ENCODE assay signal across 1 cellular context in the genomic region with DNA sequence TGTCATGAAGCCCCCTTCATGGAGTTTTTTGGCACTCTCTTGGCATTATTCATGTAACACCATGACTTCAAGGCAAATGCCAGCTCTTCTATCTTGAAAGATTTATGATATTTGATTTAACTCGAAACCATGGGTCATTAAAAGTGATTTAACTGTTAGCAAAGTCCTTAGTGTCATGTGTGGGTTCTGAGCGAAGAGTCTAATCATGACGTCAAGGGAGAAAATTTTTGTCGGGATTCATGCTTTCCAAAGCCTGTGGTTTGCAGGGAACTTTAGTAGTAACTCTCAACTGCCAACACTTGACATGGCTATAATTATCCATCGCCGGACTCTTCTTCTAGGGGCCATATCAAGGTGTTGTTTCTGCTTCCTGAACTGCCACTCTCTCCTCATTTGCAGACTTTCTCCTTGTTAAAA.
A peak's percentile ranks its signal among the peaks of the same experiment; 100 is the strongest.
TF ChIP-seq lines count a peak whose summit lies in the region.

No MANE protein-coding gene starts in this region.

TF ChIP-seq in HEK293, 187 proteins besides CTCF, POLR2A, EP300 and RAD21 (continued from another document and continues in another):
- TF ChIP-seq, protein P1, sequence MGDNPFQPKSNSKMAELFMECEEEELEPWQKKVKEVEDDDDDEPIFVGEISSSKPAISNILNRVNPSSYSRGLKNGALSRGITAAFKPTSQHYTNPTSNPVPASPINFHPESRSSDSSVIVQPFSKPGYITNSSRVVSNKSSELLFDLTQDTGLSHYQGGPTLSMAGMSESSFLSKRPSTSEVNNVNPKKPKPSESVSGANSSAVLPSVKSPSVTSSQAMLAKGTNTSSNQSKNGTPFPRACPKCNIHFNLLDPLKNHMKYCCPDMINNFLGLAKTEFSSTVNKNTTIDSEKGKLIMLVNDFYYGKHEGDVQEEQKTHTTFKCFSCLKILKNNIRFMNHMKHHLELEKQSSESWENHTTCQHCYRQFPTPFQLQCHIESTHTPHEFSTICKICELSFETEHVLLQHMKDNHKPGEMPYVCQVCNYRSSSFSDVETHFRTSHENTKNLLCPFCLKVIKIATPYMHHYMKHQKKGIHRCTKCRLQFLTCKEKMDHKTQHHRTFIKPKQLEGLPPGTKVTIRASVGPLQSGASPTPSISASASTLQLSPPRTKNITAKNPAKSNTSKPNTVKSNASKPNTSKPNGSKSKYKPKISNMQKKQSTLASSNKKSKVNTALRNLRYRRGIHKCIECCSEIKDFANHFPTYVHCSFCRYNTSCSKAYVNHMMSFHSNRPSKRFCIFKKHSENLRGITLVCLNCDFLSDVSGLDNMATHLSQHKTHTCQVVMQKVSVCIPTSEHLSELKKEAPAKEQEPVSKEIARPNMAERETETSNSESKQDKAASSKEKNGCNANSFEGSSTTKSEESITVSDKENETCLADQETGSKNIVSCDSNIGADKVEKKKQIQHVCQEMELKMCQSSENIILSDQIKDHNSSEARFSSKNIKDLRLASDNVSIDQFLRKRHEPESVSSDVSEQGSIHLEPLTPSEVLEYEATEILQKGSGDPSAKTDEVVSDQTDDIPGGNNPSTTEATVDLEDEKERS (tag by site-specific recombination; IDR thresholded peaks at IDR 0.05), result no peak
- TF ChIP-seq OSR2 (tag by site-specific recombination; IDR thresholded peaks at IDR 0.05) (peak; percentile 86), ZNF138 (tag by site-specific recombination; IDR thresholded peaks at IDR 0.05; ENCODE audit: borderline replicate concordance) (no peak), ZNF19 (tag by site-specific recombination; IDR thresholded peaks at IDR 0.05; ENCODE audit: low read depth) (no peak), ZNF514 (tag by site-specific recombination; IDR thresholded peaks at IDR 0.05) (no peak), ZNF660 (tag by site-specific recombination; IDR thresholded peaks at IDR 0.05) (no peak), ZFP41 (tag by site-specific recombination; IDR thresholded peaks at IDR 0.05; ENCODE audit: borderline replicate concordance) (no peak), YY1 (tag by site-specific recombination; IDR thresholded peaks at IDR 0.05) (no peak), ZNF354C (tag by site-specific recombination; IDR thresholded peaks at IDR 0.05; ENCODE audit: borderline replicate concordance, low read depth) (no peak), BCL11A (tag by site-specific recombination; IDR thresholded peaks at IDR 0.05; ENCODE audit: low read depth) (peak; percentile 75; the same call in 1 of the 2 replicates), ZNF626 (tag by site-specific recombination; IDR thresholded peaks at IDR 0.05) (no peak), ZNF221 (tag by site-specific recombination; IDR thresholded peaks at IDR 0.05; ENCODE audit: borderline replicate concordance) (no peak), OVOL3 (tag by site-specific recombination; IDR thresholded peaks at IDR 0.05) (peak; percentile 86), ZNF670 (tag by site-specific recombination; IDR thresholded peaks at IDR 0.05; ENCODE audit: low read depth) (no peak), ZNF558 (tag by site-specific recombination; IDR thresholded peaks at IDR 0.05) (0 out of 2 replicates have a peak, but pooled peaks have one; percentile 19), ZNF302 (tag by site-specific recombination; IDR thresholded peaks at IDR 0.05; ENCODE audit: low read depth) (no peak), ZNF76 (tag by site-specific recombination; IDR thresholded peaks at IDR 0.05; ENCODE audit: borderline replicate concordance, low read depth) (peak; percentile 34; the same call in 1 of the 2 replicates), SALL2 (tag by site-specific recombination; IDR thresholded peaks at IDR 0.05; ENCODE audit: borderline replicate concordance) (no peak), ZNF433 (tag by site-specific recombination; IDR thresholded peaks at IDR 0.05; ENCODE audit: low read depth) (no peak), ZNF416 (tag by site-specific recombination; IDR thresholded peaks at IDR 0.05) (no peak), ZSCAN30 (tag by site-specific recombination; IDR thresholded peaks at IDR 0.05) (no peak), ZFP37 (tag by site-specific recombination; IDR thresholded peaks at IDR 0.05) (no peak), ZSCAN23 (tag by site-specific recombination; IDR thresholded peaks at IDR 0.05) (peak; percentile 54; the same call in 1 of the 2 replicates)
- TF ChIP-seq, protein P2, sequence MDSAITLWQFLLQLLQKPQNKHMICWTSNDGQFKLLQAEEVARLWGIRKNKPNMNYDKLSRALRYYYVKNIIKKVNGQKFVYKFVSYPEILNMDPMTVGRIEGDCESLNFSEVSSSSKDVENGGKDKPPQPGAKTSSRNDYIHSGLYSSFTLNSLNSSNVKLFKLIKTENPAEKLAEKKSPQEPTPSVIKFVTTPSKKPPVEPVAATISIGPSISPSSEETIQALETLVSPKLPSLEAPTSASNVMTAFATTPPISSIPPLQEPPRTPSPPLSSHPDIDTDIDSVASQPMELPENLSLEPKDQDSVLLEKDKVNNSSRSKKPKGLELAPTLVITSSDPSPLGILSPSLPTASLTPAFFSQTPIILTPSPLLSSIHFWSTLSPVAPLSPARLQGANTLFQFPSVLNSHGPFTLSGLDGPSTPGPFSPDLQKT (IDR thresholded peaks at IDR 0.05; ENCODE audit: borderline replicate concordance, low read depth, low read length), result no peak
- TF ChIP-seq, protein P3, sequence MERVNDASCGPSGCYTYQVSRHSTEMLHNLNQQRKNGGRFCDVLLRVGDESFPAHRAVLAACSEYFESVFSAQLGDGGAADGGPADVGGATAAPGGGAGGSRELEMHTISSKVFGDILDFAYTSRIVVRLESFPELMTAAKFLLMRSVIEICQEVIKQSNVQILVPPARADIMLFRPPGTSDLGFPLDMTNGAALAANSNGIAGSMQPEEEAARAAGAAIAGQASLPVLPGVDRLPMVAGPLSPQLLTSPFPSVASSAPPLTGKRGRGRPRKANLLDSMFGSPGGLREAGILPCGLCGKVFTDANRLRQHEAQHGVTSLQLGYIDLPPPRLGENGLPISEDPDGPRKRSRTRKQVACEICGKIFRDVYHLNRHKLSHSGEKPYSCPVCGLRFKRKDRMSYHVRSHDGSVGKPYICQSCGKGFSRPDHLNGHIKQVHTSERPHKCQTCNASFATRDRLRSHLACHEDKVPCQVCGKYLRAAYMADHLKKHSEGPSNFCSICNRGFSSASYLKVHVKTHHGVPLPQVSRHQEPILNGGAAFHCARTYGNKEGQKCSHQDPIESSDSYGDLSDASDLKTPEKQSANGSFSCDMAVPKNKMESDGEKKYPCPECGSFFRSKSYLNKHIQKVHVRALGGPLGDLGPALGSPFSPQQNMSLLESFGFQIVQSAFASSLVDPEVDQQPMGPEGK (tag by site-specific recombination; IDR thresholded peaks at IDR 0.05), result peak; percentile 55; the same call in 1 of the 2 replicates
- TF ChIP-seq, protein P4, sequence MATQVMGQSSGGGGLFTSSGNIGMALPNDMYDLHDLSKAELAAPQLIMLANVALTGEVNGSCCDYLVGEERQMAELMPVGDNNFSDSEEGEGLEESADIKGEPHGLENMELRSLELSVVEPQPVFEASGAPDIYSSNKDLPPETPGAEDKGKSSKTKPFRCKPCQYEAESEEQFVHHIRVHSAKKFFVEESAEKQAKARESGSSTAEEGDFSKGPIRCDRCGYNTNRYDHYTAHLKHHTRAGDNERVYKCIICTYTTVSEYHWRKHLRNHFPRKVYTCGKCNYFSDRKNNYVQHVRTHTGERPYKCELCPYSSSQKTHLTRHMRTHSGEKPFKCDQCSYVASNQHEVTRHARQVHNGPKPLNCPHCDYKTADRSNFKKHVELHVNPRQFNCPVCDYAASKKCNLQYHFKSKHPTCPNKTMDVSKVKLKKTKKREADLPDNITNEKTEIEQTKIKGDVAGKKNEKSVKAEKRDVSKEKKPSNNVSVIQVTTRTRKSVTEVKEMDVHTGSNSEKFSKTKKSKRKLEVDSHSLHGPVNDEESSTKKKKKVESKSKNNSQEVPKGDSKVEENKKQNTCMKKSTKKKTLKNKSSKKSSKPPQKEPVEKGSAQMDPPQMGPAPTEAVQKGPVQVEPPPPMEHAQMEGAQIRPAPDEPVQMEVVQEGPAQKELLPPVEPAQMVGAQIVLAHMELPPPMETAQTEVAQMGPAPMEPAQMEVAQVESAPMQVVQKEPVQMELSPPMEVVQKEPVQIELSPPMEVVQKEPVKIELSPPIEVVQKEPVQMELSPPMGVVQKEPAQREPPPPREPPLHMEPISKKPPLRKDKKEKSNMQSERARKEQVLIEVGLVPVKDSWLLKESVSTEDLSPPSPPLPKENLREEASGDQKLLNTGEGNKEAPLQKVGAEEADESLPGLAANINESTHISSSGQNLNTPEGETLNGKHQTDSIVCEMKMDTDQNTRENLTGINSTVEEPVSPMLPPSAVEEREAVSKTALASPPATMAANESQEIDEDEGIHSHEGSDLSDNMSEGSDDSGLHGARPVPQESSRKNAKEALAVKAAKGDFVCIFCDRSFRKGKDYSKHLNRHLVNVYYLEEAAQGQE (tag by site-specific recombination; IDR thresholded peaks at IDR 0.05), result no peak
- TF ChIP-seq, protein P5, sequence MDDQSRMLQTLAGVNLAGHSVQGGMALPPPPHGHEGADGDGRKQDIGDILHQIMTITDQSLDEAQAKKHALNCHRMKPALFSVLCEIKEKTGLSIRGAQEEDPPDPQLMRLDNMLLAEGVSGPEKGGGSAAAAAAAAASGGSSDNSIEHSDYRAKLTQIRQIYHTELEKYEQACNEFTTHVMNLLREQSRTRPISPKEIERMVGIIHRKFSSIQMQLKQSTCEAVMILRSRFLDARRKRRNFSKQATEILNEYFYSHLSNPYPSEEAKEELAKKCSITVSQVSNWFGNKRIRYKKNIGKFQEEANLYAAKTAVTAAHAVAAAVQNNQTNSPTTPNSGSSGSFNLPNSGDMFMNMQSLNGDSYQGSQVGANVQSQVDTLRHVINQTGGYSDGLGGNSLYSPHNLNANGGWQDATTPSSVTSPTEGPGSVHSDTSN (CRISPR knock-in tag; IDR thresholded peaks at IDR 0.05), result no peak
- TF ChIP-seq, protein P6, sequence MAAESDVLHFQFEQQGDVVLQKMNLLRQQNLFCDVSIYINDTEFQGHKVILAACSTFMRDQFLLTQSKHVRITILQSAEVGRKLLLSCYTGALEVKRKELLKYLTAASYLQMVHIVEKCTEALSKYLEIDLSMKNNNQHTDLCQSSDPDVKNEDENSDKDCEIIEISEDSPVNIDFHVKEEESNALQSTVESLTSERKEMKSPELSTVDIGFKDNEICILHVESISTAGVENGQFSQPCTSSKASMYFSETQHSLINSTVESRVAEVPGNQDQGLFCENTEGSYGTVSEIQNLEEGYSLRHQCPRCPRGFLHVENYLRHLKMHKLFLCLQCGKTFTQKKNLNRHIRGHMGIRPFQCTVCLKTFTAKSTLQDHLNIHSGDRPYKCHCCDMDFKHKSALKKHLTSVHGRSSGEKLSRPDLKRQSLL (tag by site-specific recombination; IDR thresholded peaks at IDR 0.05), result no peak
- TF ChIP-seq, protein P7, sequence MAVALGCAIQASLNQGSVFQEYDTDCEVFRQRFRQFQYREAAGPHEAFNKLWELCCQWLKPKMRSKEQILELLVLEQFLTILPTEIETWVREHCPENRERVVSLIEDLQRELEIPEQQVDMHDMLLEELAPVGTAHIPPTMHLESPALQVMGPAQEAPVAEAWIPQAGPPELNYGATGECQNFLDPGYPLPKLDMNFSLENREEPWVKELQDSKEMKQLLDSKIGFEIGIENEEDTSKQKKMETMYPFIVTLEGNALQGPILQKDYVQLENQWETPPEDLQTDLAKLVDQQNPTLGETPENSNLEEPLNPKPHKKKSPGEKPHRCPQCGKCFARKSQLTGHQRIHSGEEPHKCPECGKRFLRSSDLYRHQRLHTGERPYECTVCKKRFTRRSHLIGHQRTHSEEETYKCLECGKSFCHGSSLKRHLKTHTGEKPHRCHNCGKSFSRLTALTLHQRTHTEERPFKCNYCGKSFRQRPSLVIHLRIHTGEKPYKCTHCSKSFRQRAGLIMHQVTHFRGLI (tag by site-specific recombination; IDR thresholded peaks at IDR 0.05), result no peak; the same call in 1 of the 2 replicates
- TF ChIP-seq, protein P8, sequence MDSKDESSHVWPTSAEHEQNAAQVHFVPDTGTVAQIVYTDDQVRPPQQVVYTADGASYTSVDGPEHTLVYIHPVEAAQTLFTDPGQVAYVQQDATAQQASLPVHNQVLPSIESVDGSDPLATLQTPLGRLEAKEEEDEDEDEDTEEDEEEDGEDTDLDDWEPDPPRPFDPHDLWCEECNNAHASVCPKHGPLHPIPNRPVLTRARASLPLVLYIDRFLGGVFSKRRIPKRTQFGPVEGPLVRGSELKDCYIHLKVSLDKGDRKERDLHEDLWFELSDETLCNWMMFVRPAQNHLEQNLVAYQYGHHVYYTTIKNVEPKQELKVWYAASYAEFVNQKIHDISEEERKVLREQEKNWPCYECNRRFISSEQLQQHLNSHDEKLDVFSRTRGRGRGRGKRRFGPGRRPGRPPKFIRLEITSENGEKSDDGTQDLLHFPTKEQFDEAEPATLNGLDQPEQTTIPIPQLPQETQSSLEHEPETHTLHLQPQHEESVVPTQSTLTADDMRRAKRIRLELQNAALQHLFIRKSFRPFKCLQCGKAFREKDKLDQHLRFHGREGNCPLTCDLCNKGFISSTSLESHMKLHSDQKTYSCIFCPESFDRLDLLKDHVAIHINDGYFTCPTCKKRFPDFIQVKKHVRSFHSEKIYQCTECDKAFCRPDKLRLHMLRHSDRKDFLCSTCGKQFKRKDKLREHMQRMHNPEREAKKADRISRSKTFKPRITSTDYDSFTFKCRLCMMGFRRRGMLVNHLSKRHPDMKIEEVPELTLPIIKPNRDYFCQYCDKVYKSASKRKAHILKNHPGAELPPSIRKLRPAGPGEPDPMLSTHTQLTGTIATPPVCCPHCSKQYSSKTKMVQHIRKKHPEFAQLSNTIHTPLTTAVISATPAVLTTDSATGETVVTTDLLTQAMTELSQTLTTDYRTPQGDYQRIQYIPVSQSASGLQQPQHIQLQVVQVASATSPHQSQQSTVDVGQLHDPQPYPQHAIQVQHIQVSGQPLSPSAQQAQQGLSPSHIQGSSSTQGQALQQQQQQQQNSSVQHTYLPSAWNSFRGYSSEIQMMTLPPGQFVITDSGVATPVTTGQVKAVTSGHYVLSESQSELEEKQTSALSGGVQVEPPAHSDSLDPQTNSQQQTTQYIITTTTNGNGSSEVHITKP (tag by site-specific recombination; IDR thresholded peaks at IDR 0.05), result no peak
